In genomic region chr17:21375162-21375560, GRCh38 we compare ENCODE assay signal across 13 cellular contexts. TPM values are rescaled to one million over a fixed set of nuclear protein-coding genes. Genes with fewer than 3 reads are reported as not detected.
"Had no signal": no experiment of that assay in that cellular context is flagged by ENCODE, and none has a peak within 500 bp of the region (broad histone marks: within the 10 kb centered on the region; RNA-seq: fewer than 3 reads in every experiment).

No MANE protein-coding gene starts in this region.

- H3K4me3 ChIP-seq: cardiac muscle cell, tibial nerve had no signal

- H3K4me3 Mint-ChIP-seq: activated naive CD8-positive, alpha-beta T cell treated with anti-CD3 and anti-CD28 coated beads, Interleukin-2, amount 50 U/mL, for 24 hours; T-helper 1 cell treated with Interleukin-12 subunit alpha and Interleukin-12 subunit beta and Interleukin-4 antibody, amounts not matched to agents 30 μg/mL and 1 μg/mL, for 36 hours had no signal

- FAIRE-seq: colon, endothelial cell of umbilical vein, small intestine had no signal

- DNase-seq: activated CD4-positive, alpha-beta T cell treated with anti-CD3 and anti-CD28 coated beads, Interleukin-2, amount 50 U/mL, for 1 hour; activated CD4-positive, CD25-positive, alpha-beta regulatory T cell; activated naive CD8-positive, alpha-beta T cell treated with anti-CD3 and anti-CD28 coated beads, Interleukin-2, amount 50 U/mL, for 24 hours; activated T-cell treated with anti-CD3 and anti-CD28 coated beads for 4 hours; small intestine had no signal

- H3K27me3 ChIP-seq: ascending aorta, cardiac muscle cell had no signal

- H3K27ac ChIP-seq: ascending aorta, cardiac muscle cell, foreskin keratinocyte, tibial nerve had no signal

- H3K4me1 ChIP-seq: foreskin keratinocyte had no signal

- H3K9me3 Mint-ChIP-seq: activated naive CD8-positive, alpha-beta T cell treated with anti-CD3 and anti-CD28 coated beads, Interleukin-2, amount 50 U/mL, for 24 hours; T-helper 1 cell treated with Interleukin-12 subunit alpha and Interleukin-12 subunit beta and Interleukin-4 antibody, amounts not matched to agents 30 μg/mL and 1 μg/mL, for 36 hours had no signal

- H3K27ac Mint-ChIP-seq: activated naive CD8-positive, alpha-beta T cell treated with anti-CD3 and anti-CD28 coated beads, Interleukin-2, amount 50 U/mL, for 24 hours; T-helper 1 cell treated with Interleukin-12 subunit alpha and Interleukin-12 subunit beta and Interleukin-4 antibody, amounts not matched to agents 30 μg/mL and 1 μg/mL, for 36 hours had no signal

- H3K9me3 ChIP-seq: ascending aorta, tibial nerve had no signal

- ATAC-seq: activated naive CD8-positive, alpha-beta T cell treated with anti-CD3 and anti-CD28 coated beads, Interleukin-2, amount 50 U/mL, for 24 hours had no signal

- H3K36me3 ChIP-seq: ascending aorta, cardiac muscle cell, tibial nerve had no signal

RNA-seq across cellular contexts. Expression of gene KCNJ12, which starts 1.0 kb away (rescaled TPM):
- total RNA-seq: activated CD8-positive, alpha-beta memory T cell treated with anti-CD3 and anti-CD28 coated beads for 36 hours had no signal
